ENCODE assay signal across 1 cellular context in genomic region chr6:26575494-26575939, GRCh38.
TF ChIP-seq lines count a peak whose summit lies in the region.

No MANE protein-coding gene starts in this region.

TF ChIP-seq in HEK293, 187 proteins besides CTCF, POLR2A, EP300 and RAD21 (continued from another document and continues in another):
- TF ChIP-seq ZBTB10 (tag by site-specific recombination; IDR thresholded peaks at IDR 0.05) (peak; percentile 32; the same call in 1 of the 2 replicates), PRDM1 (tag by site-specific recombination; IDR thresholded peaks at IDR 0.05) (peak; percentile 78), ZNF660 (tag by site-specific recombination; IDR thresholded peaks at IDR 0.05) (peak; percentile 88), ZNF449 (tag by site-specific recombination; IDR thresholded peaks at IDR 0.05) (0 out of 2 replicates have a peak, but pooled peaks have one; percentile 18), ZNF362 (tag by site-specific recombination; IDR thresholded peaks at IDR 0.05) (no peak), ZNF10 (tag by site-specific recombination; IDR thresholded peaks at IDR 0.05) (0 out of 2 replicates have a peak, but pooled peaks have one; percentile 7), ZNF692 (tag by site-specific recombination; IDR thresholded peaks at IDR 0.05) (peak; percentile 33; the same call in 1 of the 2 replicates), ZNF561 (tag by site-specific recombination; IDR thresholded peaks at IDR 0.05; ENCODE audit: borderline replicate concordance) (0 out of 2 replicates have a peak, but pooled peaks have one; percentile 76), ZNF501 (tag by site-specific recombination; IDR thresholded peaks at IDR 0.05) (0 out of 2 replicates have a peak, but pooled peaks have one; percentile 56), ZNF600 (tag by site-specific recombination; IDR thresholded peaks at IDR 0.05) (peak; percentile 79), ZSCAN5A (tag by site-specific recombination; IDR thresholded peaks at IDR 0.05) (peak; percentile 51; the same call in 1 of the 2 replicates), ZNF26 (tag by site-specific recombination; IDR thresholded peaks at IDR 0.05) (no peak), ZNF548 (tag by site-specific recombination; IDR thresholded peaks at IDR 0.05) (no peak), GFI1B (tag by site-specific recombination; IDR thresholded peaks at IDR 0.05) (0 out of 2 replicates have a peak, but pooled peaks have one; percentile 47), ZNF626 (tag by site-specific recombination; IDR thresholded peaks at IDR 0.05) (0 out of 2 replicates have a peak, but pooled peaks have one; percentile 43), ZNF335 (tag by site-specific recombination; conservative IDR thresholded peaks at IDR 0.05) (peak; percentile 39; the same call in 1 of the 2 replicates), SP7 (tag by site-specific recombination; IDR thresholded peaks at IDR 0.05) (peak; percentile 75), KLF8 (tag by site-specific recombination; IDR thresholded peaks at IDR 0.05) (0 out of 2 replicates have a peak, but pooled peaks have one; percentile 62), ZNF24 (tag by site-specific recombination; IDR thresholded peaks at IDR 0.05) (peak; percentile 80), ZNF664 (tag by site-specific recombination; IDR thresholded peaks at IDR 0.05) (peak; percentile 38; the same call in 1 of the 2 replicates), PRDM4 (tag by site-specific recombination; IDR thresholded peaks at IDR 0.05) (0 out of 2 replicates have a peak, but pooled peaks have one; percentile 10), ZNF138 (tag by site-specific recombination; IDR thresholded peaks at IDR 0.05; ENCODE audit: borderline replicate concordance) (no peak), ZNF366 (tag by site-specific recombination; conservative IDR thresholded peaks at IDR 0.05) (peak; percentile 92), OSR2 (tag by site-specific recombination; IDR thresholded peaks at IDR 0.05) (0 out of 2 replicates have a peak, but pooled peaks have one; percentile 24), ZNF510 (tag by site-specific recombination; IDR thresholded peaks at IDR 0.05; ENCODE audit: insufficient replicate concordance) (no peak), ZBTB44 (tag by site-specific recombination; IDR thresholded peaks at IDR 0.05) (peak; percentile 16; the same call in 1 of the 2 replicates), ZNF394 (tag by site-specific recombination; IDR thresholded peaks at IDR 0.05; ENCODE audit: borderline replicate concordance) (peak; percentile 40; the same call in 1 of the 2 replicates), ZSCAN30 (tag by site-specific recombination; IDR thresholded peaks at IDR 0.05) (peak; percentile 69), IKZF3 (tag by site-specific recombination; IDR thresholded peaks at IDR 0.05) (peak; percentile 84), ZNF701 (tag by site-specific recombination; IDR thresholded peaks at IDR 0.05) (no peak), ZBTB17 (tag by site-specific recombination; IDR thresholded peaks at IDR 0.05) (peak; percentile 75), ZNF792 (tag by site-specific recombination; IDR thresholded peaks at IDR 0.05) (no peak), ZNF791 (tag by site-specific recombination; IDR thresholded peaks at IDR 0.05) (no peak), ZNF423 (tag by site-specific recombination; IDR thresholded peaks at IDR 0.05) (no peak), OVOL3 (tag by site-specific recombination; IDR thresholded peaks at IDR 0.05) (peak; percentile 73), BCL11A (tag by site-specific recombination; IDR thresholded peaks at IDR 0.05; ENCODE audit: low read depth) (peak; percentile 86), SCRT2 (tag by site-specific recombination; IDR thresholded peaks at IDR 0.05) (0 out of 2 replicates have a peak, but pooled peaks have one; percentile 12), SALL2 (tag by site-specific recombination; IDR thresholded peaks at IDR 0.05; ENCODE audit: borderline replicate concordance) (no peak), ZNF513 (tag by site-specific recombination; IDR thresholded peaks at IDR 0.05) (0 out of 2 replicates have a peak, but pooled peaks have one; percentile 35), ZNF112 (tag by site-specific recombination; IDR thresholded peaks at IDR 0.05) (no peak), ZNF2 (tag by site-specific recombination; IDR thresholded peaks at IDR 0.05) (0 out of 2 replicates have a peak, but pooled peaks have one; percentile 35), ZNF157 (tag by site-specific recombination; IDR thresholded peaks at IDR 0.05) (no peak), MZF1 (tag by site-specific recombination; IDR thresholded peaks at IDR 0.05; ENCODE audit: borderline replicate concordance) (peak; percentile 98), ZNF629 (tag by site-specific recombination; IDR thresholded peaks at IDR 0.05) (peak; percentile 61), ZBTB6 (tag by site-specific recombination; IDR thresholded peaks at IDR 0.05) (peak; percentile 34; the same call in 1 of the 2 replicates), ZEB2 (tag by site-specific recombination; IDR thresholded peaks at IDR 0.05) (peak; percentile 71)
